Comparison of ENCODE assay signal across 8 cellular contexts in the genomic region with DNA sequence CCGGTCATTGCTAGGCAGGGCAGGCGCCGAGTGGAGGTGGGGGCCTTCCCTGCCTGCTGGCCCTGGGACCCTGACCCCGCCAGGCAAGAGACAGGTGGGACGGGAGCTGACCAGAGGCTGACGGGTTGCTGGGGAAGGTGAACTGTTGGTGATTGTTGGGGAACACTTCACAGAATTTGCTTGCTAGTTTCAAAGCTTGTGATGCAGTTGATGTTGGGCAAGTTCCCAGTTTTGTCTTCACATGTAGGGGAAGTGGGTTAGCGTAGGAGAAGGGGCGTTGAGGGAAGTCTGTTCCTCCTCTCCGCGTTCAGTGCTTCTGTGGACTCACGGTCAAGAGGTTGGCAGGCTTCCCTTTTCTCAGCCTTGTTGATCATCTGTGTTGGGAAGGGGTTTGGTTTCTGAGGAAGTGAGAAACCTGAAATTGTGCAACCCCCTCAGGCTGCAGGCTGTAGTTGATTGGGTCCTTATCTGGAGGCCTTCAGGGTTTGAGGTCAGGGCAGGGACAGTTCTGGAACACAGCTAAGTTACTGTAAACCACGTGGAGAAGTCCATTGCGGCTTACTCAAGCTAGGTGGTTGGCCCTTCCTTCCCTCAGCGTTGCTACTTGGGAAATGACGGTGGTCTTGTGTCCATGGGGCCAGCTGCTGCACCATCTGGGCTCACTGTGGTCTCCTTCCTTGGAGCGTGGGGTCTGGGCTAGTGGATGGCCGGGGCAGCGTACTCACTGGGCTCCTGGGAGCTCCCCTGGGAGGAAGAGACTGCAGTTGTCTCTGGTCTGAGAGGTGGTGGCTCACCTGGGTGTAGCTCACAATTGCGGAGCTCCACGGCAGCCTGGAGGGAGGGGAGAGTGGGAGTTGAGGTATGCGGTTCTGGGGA. TPM values are rescaled to one million over a fixed set of nuclear protein-coding genes. Genes with fewer than 3 reads are reported as not detected.
DNase-seq lines count a peak whose midpoint lies in the region; ATAC-seq, FAIRE-seq and TF ChIP-seq lines count a peak whose summit lies in the region.
"Had no signal": no experiment of that assay in that cellular context is flagged by ENCODE, and none has a peak within 500 bp of the region (broad histone marks: within the 10 kb centered on the region; RNA-seq: fewer than 3 reads in every experiment).

No MANE protein-coding gene starts in this region.

- intact Hi-C loops in dorsolateral prefrontal cortex (cut with DNase I), result no loop called here

- ATAC-seq in HG03378 (IDR thresholded peaks at IDR 0.05; ENCODE audit: unreplicated experiment), result peak; percentile 34

- H3K27ac Mint-ChIP-seq in T-helper 1 cell treated with Interleukin-12 subunit alpha and Interleukin-12 subunit beta and Interleukin-4 antibody, amounts not matched to agents 30 μg/mL and 1 μg/mL, for 36 hours, result peak overlapping the region; percentile 39

- peak in 2 of 10 donors; percentile 51 to 56 for DNase-seq in dorsolateral prefrontal cortex
- DNase-seq in midbrain (lab: John Stamatoyannopoulos, UW), result peak; percentile 69
- DNase-seq in superior temporal gyrus (ENCODE audit: extremely low spot score), result peak; percentile 52
- DNase-seq in HTR-8/SVneo (ENCODE audit: insufficient read length, low spot score), result no peak

- peaks cover 54% of the 10 kb centered on the region for H3K4me1 Mint-ChIP-seq in T-helper 1 cell treated with Interleukin-12 subunit alpha and Interleukin-12 subunit beta and Interleukin-4 antibody, amounts not matched to agents 30 μg/mL and 1 μg/mL, for 36 hours (ENCODE audit: low read depth)

- H3K27me3 ChIP-seq in dorsolateral prefrontal cortex, result no peaks in the 10 kb centered on the region

- TF ChIP-seq CTCF in dorsolateral prefrontal cortex (IDR thresholded peaks at IDR 0.05 in 54 of 56, conservative IDR thresholded peaks at IDR 0.05 in 2 of 56; ENCODE audit: low read depth in 1 of 56, partially characterized antibody in 56 of 56), result no peak

- no peaks in the 10 kb centered on the region for H3K27me3 Mint-ChIP-seq in T-helper 1 cell treated with Interleukin-12 subunit alpha and Interleukin-12 subunit beta and Interleukin-4 antibody, amounts not matched to agents 30 μg/mL and 1 μg/mL, for 36 hours (ENCODE audit: low read depth)

- peak; percentile 35 for TF ChIP-seq POLR2A in GM18951 (IDR thresholded peaks at IDR 0.05; ENCODE audit: extremely low read depth, insufficient read depth, insufficient read length)

- no peaks in the 10 kb centered on the region for H3K9me3 Mint-ChIP-seq in T-helper 1 cell treated with Interleukin-12 subunit alpha and Interleukin-12 subunit beta and Interleukin-4 antibody, amounts not matched to agents 30 μg/mL and 1 μg/mL, for 36 hours

- H3K4me3 ChIP-seq in dorsolateral prefrontal cortex, result peak overlapping the region in 3 of 59 donors; percentile 13 to 47 (median 42)

- no peak for FAIRE-seq in HTR-8/SVneo (lab: Jason Lieb, UNC)

- in situ Hi-C loops in GM18951 (cut with MboI; ENCODE audit: low sequenced_read_pairs, unreplicated experiment), result no loop called here

- peaks cover 55% of the 10 kb centered on the region for H3K36me3 Mint-ChIP-seq in T-helper 1 cell treated with Interleukin-12 subunit alpha and Interleukin-12 subunit beta and Interleukin-4 antibody, amounts not matched to agents 30 μg/mL and 1 μg/mL, for 36 hours (ENCODE audit: low read depth)

- peak overlapping the region in 58 of 59 donors; percentile 66 to 98 (median 94) for H3K27ac ChIP-seq in dorsolateral prefrontal cortex

- peak overlapping the region; percentile 65 for H3K4me3 Mint-ChIP-seq in T-helper 1 cell treated with Interleukin-12 subunit alpha and Interleukin-12 subunit beta and Interleukin-4 antibody, amounts not matched to agents 30 μg/mL and 1 μg/mL, for 36 hours

RNA-seq across cellular contexts. Expression of a gene that starts 7.5 kb away (rescaled TPM):
- 100 to 1,000 TPM; 250 to 548 (median 358) TPM for total RNA-seq in dorsolateral prefrontal cortex

RNA-seq across cellular contexts. Expression of a gene that starts 14.7 kb away (rescaled TPM):
- total RNA-seq in dorsolateral prefrontal cortex, result 10 to 100 TPM in 5 of 120 experiments, 1 to 10 TPM in 96, under 1 TPM in 15, not detected in 4; 0.54 to 20.9 (median 2.7) TPM
- total RNA-seq: dermis microvascular lymphatic vessel endothelial cell had no signal

RNA-seq across cellular contexts. Expression of a gene that starts 17.0 kb away (rescaled TPM):
- 10 to 100 TPM; 12.2 to 25.3 (median 17.5) TPM for total RNA-seq in dorsolateral prefrontal cortex

RNA-seq across cellular contexts. Expression of a gene that starts 18.8 kb away (rescaled TPM):
- total RNA-seq in dorsolateral prefrontal cortex, result 100 to 1,000 TPM in 119 of 120 experiments, 10 to 100 TPM in 1; 70.2 to 312 (median 183) TPM

RNA-seq across cellular contexts. Expression of a gene that starts 34.4 kb away (rescaled TPM):
- total RNA-seq in dorsolateral prefrontal cortex, result 1 to 10 TPM in 38 of 120 experiments, under 1 TPM in 58, not detected in 24; 0.22 to 5.6 (median 0.83) TPM
- total RNA-seq: dermis microvascular lymphatic vessel endothelial cell had no signal
